ENCODE assay signal across 26 cellular contexts in the genomic region with DNA sequence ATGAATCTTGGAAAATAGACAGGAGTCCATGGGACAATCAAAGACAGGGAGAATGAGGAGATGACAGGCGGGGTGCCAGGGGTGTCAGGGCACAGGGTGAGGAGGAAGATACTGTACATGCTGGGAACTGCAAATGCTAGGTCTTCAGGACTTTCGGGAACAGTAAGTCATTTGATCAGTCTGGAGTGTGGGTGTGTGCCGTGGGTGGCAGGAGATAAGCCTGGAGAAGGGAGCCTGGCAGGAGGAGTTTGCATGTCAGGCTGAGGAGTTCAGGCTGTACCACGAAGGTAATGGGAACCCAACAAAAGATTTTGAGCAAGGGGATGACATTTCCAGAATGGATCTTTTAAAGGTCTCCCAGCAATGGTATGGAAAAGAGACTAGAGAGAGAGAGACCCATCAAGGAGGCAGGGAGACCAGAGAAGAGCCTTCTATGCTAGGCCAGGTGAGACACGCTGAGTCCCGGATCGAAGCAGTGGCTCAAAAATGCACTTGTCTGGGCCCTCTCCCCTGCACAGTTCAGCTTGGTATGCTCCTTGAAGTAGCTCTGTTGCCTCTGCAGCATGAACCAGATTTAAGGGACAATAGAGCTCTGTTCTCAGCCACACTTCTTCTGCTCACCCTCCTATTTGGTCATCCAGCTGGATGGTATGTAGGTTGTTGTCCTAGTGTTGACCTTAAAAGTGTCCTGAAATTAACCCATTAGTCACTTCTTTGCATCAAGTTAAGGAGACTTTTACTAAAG.
DNase-seq lines count a peak whose midpoint lies in the region; ATAC-seq, FAIRE-seq and TF ChIP-seq lines count a peak whose summit lies in the region.
"Had no signal": no experiment of that assay in that cellular context is flagged by ENCODE, and none has a peak within 500 bp of the region (broad histone marks: within the 10 kb centered on the region; RNA-seq: fewer than 3 reads in every experiment).

No MANE protein-coding gene starts in this region.

- FAIRE-seq in HTR-8/SVneo (lab: Jason Lieb, UNC) = no peak
- FAIRE-seq: colon, G401.6, islet of Langerhans had no signal

- intact Hi-C loops in left ventricle myocardium superior (cut with micrococcal nuclease) = no loop called here

- no peaks in the 10 kb centered on the region for H3K79me2 ChIP-seq in parathyroid adenoma
- H3K79me2 ChIP-seq: hepatocyte had no signal

- no peak overlapping the region for H3K4me2 ChIP-seq in parathyroid adenoma (ENCODE audit: low read length)
- H3K4me2 ChIP-seq: BLaER1, hepatocyte, PC-9 had no signal

- no peak overlapping the region for H3K4me3 Mint-ChIP-seq in stimulated activated naive B cell treated with anti-CD40 and anti-IgM and Interleukin-4, amounts not matched to agents 10 μg/mL and 1 μg/mL and 100 μg/mL, for 72 hours
- H3K4me3 Mint-ChIP-seq: natural killer cell treated with Interleukin-12 subunit alpha and Interleukin-12 subunit beta and Interleukin-15 and Interleukin-18, amount 100 ng/mL, for 72 hours; stimulated activated naive CD8-positive, alpha-beta T cell treated with anti-CD3 and anti-CD28 coated beads, Interleukin-15, amount 100 ng/mL, for 72 hours had no signal

- H3K36me3 ChIP-seq in parathyroid adenoma (ENCODE audit: control insufficient read depth, insufficient read depth, low read length) = no peaks in the 10 kb centered on the region
- H3K36me3 ChIP-seq: BLaER1, HAP-1, SJSA1 had no signal

- H3K27ac ChIP-seq in parathyroid adenoma = no peak overlapping the region
- H3K27ac ChIP-seq: BLaER1, hepatocyte, PC-9, SJSA1 had no signal

- DNase-seq in COLO829 (ENCODE audit: low spot score) (peak; percentile 87), RPMI7951 (ENCODE audit: low read depth) (peak; percentile 16), left ventricle myocardium superior (peak; percentile 35), pons (ENCODE audit: low spot score) (no peak), HTR-8/SVneo (ENCODE audit: insufficient read length, low spot score) (no peak)
- DNase-seq in stimulated activated naive B cell treated with anti-CD40 and anti-IgM and Interleukin-4, amounts not matched to agents 10 μg/mL and 1 μg/mL and 100 μg/mL, for 72 hours = no peak
- no peak for DNase-seq in activated CD8-positive, alpha-beta memory T cell treated with anti-CD3 and anti-CD28 coated beads, Interleukin-2, amount 50 U/mL, for 48 hours
- DNase-seq: activated CD4-positive, CD25-positive, alpha-beta regulatory T cell; activated CD8-positive, alpha-beta memory T cell treated with anti-CD3 and anti-CD28 coated beads for 24 hours; IMR-90; mesenchymal stem cell; NCI-H1694 treated with DMSO at 0.1 percent for 48 hours; NCI-H82; PC-9; stimulated activated naive CD8-positive, alpha-beta T cell treated with anti-CD3 and anti-CD28 coated beads, Interleukin-15, amount 100 ng/mL, for 72 hours; T-helper 2 cell had no signal

- no peak overlapping the region for H3K9ac ChIP-seq in parathyroid adenoma
- H3K9ac ChIP-seq: BLaER1 had no signal

- no peak overlapping the region for H3K4me3 ChIP-seq in parathyroid adenoma (ENCODE audit: low read depth, low read length)
- H3K4me3 ChIP-seq: BLaER1, HAP-1, hepatocyte, PC-9, SJSA1 had no signal

- no peaks in the 10 kb centered on the region for H3K4me1 Mint-ChIP-seq in stimulated activated naive B cell treated with anti-CD40 and anti-IgM and Interleukin-4, amounts not matched to agents 10 μg/mL and 1 μg/mL and 100 μg/mL, for 72 hours
- H3K4me1 Mint-ChIP-seq: stimulated activated naive CD8-positive, alpha-beta T cell treated with anti-CD3 and anti-CD28 coated beads, Interleukin-15, amount 100 ng/mL, for 72 hours had no signal

- peak; percentile 52 for ATAC-seq in left ventricle myocardium superior
- ATAC-seq in stimulated activated naive B cell treated with anti-CD40 and anti-IgM and Interleukin-4, amounts not matched to agents 10 μg/mL and 1 μg/mL and 100 μg/mL, for 72 hours (replicated peaks) = no peak
- ATAC-seq: activated naive CD4-positive, alpha-beta T cell treated with anti-CD3 and anti-CD28 coated beads, Interleukin-2, amount 50 U/mL, for 72 hours; natural killer cell treated with Interleukin-12 subunit alpha and Interleukin-12 subunit beta and Interleukin-15 and Interleukin-18, amount 100 ng/mL, for 72 hours; stimulated activated naive CD8-positive, alpha-beta T cell treated with anti-CD3 and anti-CD28 coated beads, Interleukin-15, amount 100 ng/mL, for 72 hours had no signal

- H3K9me3 ChIP-seq in parathyroid adenoma (ENCODE audit: control insufficient read depth, low read length) = no peaks in the 10 kb centered on the region
- H3K9me3 ChIP-seq: BLaER1, HAP-1, SJSA1 had no signal

- peaks cover 26 to 28% of the 10 kb centered on the region in 2 donors for H3K27me3 Mint-ChIP-seq in stimulated activated naive B cell treated with anti-CD40 and anti-IgM and Interleukin-4, amounts not matched to agents 10 μg/mL and 1 μg/mL and 100 μg/mL, for 72 hours

- H3K36me3 Mint-ChIP-seq in stimulated activated naive B cell treated with anti-CD40 and anti-IgM and Interleukin-4, amounts not matched to agents 10 μg/mL and 1 μg/mL and 100 μg/mL, for 72 hours = no peaks in the 10 kb centered on the region
- H3K36me3 Mint-ChIP-seq: activated naive CD4-positive, alpha-beta T cell treated with anti-CD3 and anti-CD28 coated beads, Interleukin-2, amount 50 U/mL, for 72 hours; natural killer cell treated with Interleukin-12 subunit alpha and Interleukin-12 subunit beta and Interleukin-15 and Interleukin-18, amount 100 ng/mL, for 72 hours had no signal

- no peaks in the 10 kb centered on the region for H3K27me3 ChIP-seq in parathyroid adenoma (ENCODE audit: control insufficient read depth, insufficient read depth, low read length)
- H3K27me3 ChIP-seq: BLaER1, hepatocyte, SJSA1 had no signal

- peak overlapping the region; percentile 56 for H2AFZ ChIP-seq in parathyroid adenoma
- H2AFZ ChIP-seq: hepatocyte, PC-9 had no signal

- H3K27ac Mint-ChIP-seq in stimulated activated naive B cell treated with anti-CD40 and anti-IgM and Interleukin-4, amounts not matched to agents 10 μg/mL and 1 μg/mL and 100 μg/mL, for 72 hours = no peak overlapping the region
- H3K27ac Mint-ChIP-seq: activated naive CD4-positive, alpha-beta T cell treated with anti-CD3 and anti-CD28 coated beads, Interleukin-2, amount 50 U/mL, for 72 hours; natural killer cell treated with Interleukin-12 subunit alpha and Interleukin-12 subunit beta and Interleukin-15 and Interleukin-18, amount 100 ng/mL, for 72 hours; stimulated activated naive CD8-positive, alpha-beta T cell treated with anti-CD3 and anti-CD28 coated beads, Interleukin-15, amount 100 ng/mL, for 72 hours had no signal

- H3K4me1 ChIP-seq in parathyroid adenoma = no peaks in the 10 kb centered on the region
- H3K4me1 ChIP-seq: SJSA1 had no signal

- peaks cover 0 to 2% of the 10 kb centered on the region in 2 donors for H3K9me3 Mint-ChIP-seq in stimulated activated naive B cell treated with anti-CD40 and anti-IgM and Interleukin-4, amounts not matched to agents 10 μg/mL and 1 μg/mL and 100 μg/mL, for 72 hours
- H3K9me3 Mint-ChIP-seq: activated naive CD4-positive, alpha-beta T cell treated with anti-CD3 and anti-CD28 coated beads, Interleukin-2, amount 50 U/mL, for 72 hours; natural killer cell treated with Interleukin-12 subunit alpha and Interleukin-12 subunit beta and Interleukin-15 and Interleukin-18, amount 100 ng/mL, for 72 hours; stimulated activated naive CD8-positive, alpha-beta T cell treated with anti-CD3 and anti-CD28 coated beads, Interleukin-15, amount 100 ng/mL, for 72 hours had no signal

- TF ChIP-seq CTCF in parathyroid adenoma (IDR thresholded peaks at IDR 0.05) = no peak

Comparison
In these comparisons a context has a peak if more than half of its experiments do, and no peak if none do; other contexts are left out.
1. DNase-seq: peak in COLO829 (single experiment), RPMI7951 (single experiment) and left ventricle myocardium superior (single experiment); none in stimulated activated naive B cell treated with anti-CD40 and anti-IgM and Interleukin-4, amounts not matched to agents 10 μg/mL and 1 μg/mL and 100 μg/mL, for 72 hours (single experiment), activated CD8-positive, alpha-beta memory T cell treated with anti-CD3 and anti-CD28 coated beads, Interleukin-2, amount 50 U/mL, for 48 hours (single experiment), pons (single experiment) and HTR-8/SVneo (single experiment).